23 cellular contexts compared by ENCODE assay signal in genomic region chr3:54535619-54536018, GRCh38.
DNase-seq lines count a peak whose midpoint lies in the region; ATAC-seq and TF ChIP-seq lines count a peak whose summit lies in the region.
"Had no signal": no experiment of that assay in that cellular context is flagged by ENCODE, and none has a peak within 500 bp of the region (broad histone marks: within the 10 kb centered on the region; RNA-seq: fewer than 3 reads in every experiment).

No MANE protein-coding gene starts in this region.

- no peak for TF ChIP-seq CTCF in lung (IDR thresholded peaks at IDR 0.05; ENCODE audit: control extremely low read depth, extremely low read depth)
- TF ChIP-seq CTCF in gastrocnemius medialis (IDR thresholded peaks at IDR 0.05 in 4 of 5, conservative IDR thresholded peaks at IDR 0.05 in 1 of 5) = no peak

- no peaks in the 10 kb centered on the region for H3K4me1 Mint-ChIP-seq in activated T-helper 1 cell treated with anti-CD3 and anti-CD28 coated beads, Interleukin-12 subunit alpha, Interleukin-12 subunit beta, Interleukin-2, Interleukin-4 antibody, amounts not matched to agents 30 ng/mL and 10 ng/mL and 1 ng/mL, durations not matched to agents 14 hours and 24 hours and 36 hours (ENCODE audit: low read depth)
- H3K4me1 Mint-ChIP-seq: CD14-positive monocyte had no signal

- no peaks in the 10 kb centered on the region for H3K9me3 Mint-ChIP-seq in activated T-helper 1 cell treated with anti-CD3 and anti-CD28 coated beads, Interleukin-12 subunit alpha, Interleukin-12 subunit beta, Interleukin-2, Interleukin-4 antibody, amounts not matched to agents 30 ng/mL and 10 ng/mL and 1 ng/mL, durations not matched to agents 14 hours and 24 hours and 36 hours
- H3K9me3 Mint-ChIP-seq: CD4-positive, alpha-beta T cell had no signal

- H3K4me1 ChIP-seq in lung (ENCODE audit: control insufficient read depth in 2 of 2, insufficient read depth in 2 of 2, low read length in 2 of 2) = no peaks in the 10 kb centered on the region
- H3K4me1 ChIP-seq in gastrocnemius medialis = peaks cover 13 to 33% of the 10 kb centered on the region in 2 donors
- H3K4me1 ChIP-seq: A549, BE2C had no signal

- no peak for ATAC-seq in lung (ENCODE audit: insufficient read depth, low FRiP score)
- peak; percentile 91 to 95 for ATAC-seq in gastrocnemius medialis
- ATAC-seq: A549 had no signal

- no peaks in the 10 kb centered on the region for H3K27me3 Mint-ChIP-seq in activated T-helper 1 cell treated with anti-CD3 and anti-CD28 coated beads, Interleukin-12 subunit alpha, Interleukin-12 subunit beta, Interleukin-2, Interleukin-4 antibody, amounts not matched to agents 30 ng/mL and 10 ng/mL and 1 ng/mL, durations not matched to agents 14 hours and 24 hours and 36 hours (ENCODE audit: insufficient read depth)
- H3K27me3 Mint-ChIP-seq: CD4-positive, alpha-beta T cell had no signal

- intact Hi-C loops in gastrocnemius medialis (cut with DNase I; ENCODE audit: low total_unique reads) = no loop called here
- intact Hi-C loops in activated T-helper 1 cell treated with anti-CD3 and anti-CD28 coated beads, Interleukin-12 subunit alpha, Interleukin-12 subunit beta, Interleukin-2, Interleukin-4 antibody, amounts not matched to agents 30 ng/mL and 10 ng/mL and 1 ng/mL, durations not matched to agents 14 hours and 24 hours and 36 hours (cut with micrococcal nuclease) = no loop called here

- DNase-seq in G401 (ENCODE audit: low spot score) (peak; percentile 12), ecto neural progenitor cell (ENCODE audit: low spot score) (peak; percentile 6), lung (ENCODE audit: low spot score) (peak; percentile 14), gastrocnemius medialis (peak; percentile 48 to 60), ureter (ENCODE audit: low spot score) (no peak), GM19240 (ENCODE audit: insufficient read length, low spot score) (no peak)
- DNase-seq in activated naive CD4-positive, alpha-beta T cell (lab: John Stamatoyannopoulos, UW) = no peak
- DNase-seq in activated T-helper 1 cell treated with anti-CD3 and anti-CD28 coated beads, Interleukin-12 subunit alpha, Interleukin-12 subunit beta, Interleukin-2, Interleukin-4 antibody, amounts not matched to agents 30 ng/mL and 10 ng/mL and 1 ng/mL, durations not matched to agents 14 hours and 24 hours and 36 hours (ENCODE audit: low spot score) = no peak
- DNase-seq: 8988T; ACHN; AML-193; BE2C; Calu3; CD4-positive, alpha-beta T cell; COR-L47; DMS53; DMS79 treated with DMSO at 0.1 percent for 48 hours; GM23248; H7; HCEC 1CT had no signal

- no peak for TF ChIP-seq POLR2A in gastrocnemius medialis (IDR thresholded peaks at IDR 0.05)

- H3K27me3 ChIP-seq in lung (ENCODE audit: control insufficient read depth, insufficient read depth) (no peaks in the 10 kb centered on the region), gastrocnemius medialis (no peaks in the 10 kb centered on the region)
- H3K27me3 ChIP-seq: BE2C; BLaER1 treated with 17β-estradiol and CSF1 and Interleukin-3, amounts not matched to agents 10 nM and 100 nM had no signal

- H3K36me3 ChIP-seq in lung (ENCODE audit: control insufficient read depth in 2 of 2, insufficient read depth in 2 of 2, low read length in 2 of 2) (no peaks in the 10 kb centered on the region), gastrocnemius medialis (no peaks in the 10 kb centered on the region)
- H3K36me3 ChIP-seq: BE2C; BLaER1 treated with 17β-estradiol and CSF1 and Interleukin-3, amounts not matched to agents 10 nM and 100 nM had no signal

- H3K27ac Mint-ChIP-seq in activated T-helper 1 cell treated with anti-CD3 and anti-CD28 coated beads, Interleukin-12 subunit alpha, Interleukin-12 subunit beta, Interleukin-2, Interleukin-4 antibody, amounts not matched to agents 30 ng/mL and 10 ng/mL and 1 ng/mL, durations not matched to agents 14 hours and 24 hours and 36 hours = no peak overlapping the region
- H3K27ac Mint-ChIP-seq: CD14-positive monocyte; CD4-positive, alpha-beta T cell had no signal

- H3K9me3 ChIP-seq in lung (ENCODE audit: control insufficient read depth in 2 of 2, insufficient read depth in 1 of 2, low read length in 1 of 2) = no peaks in the 10 kb centered on the region
- no peaks in the 10 kb centered on the region for H3K9me3 ChIP-seq in gastrocnemius medialis
- H3K9me3 ChIP-seq: A549; BE2C; BLaER1 treated with 17β-estradiol and CSF1 and Interleukin-3, amounts not matched to agents 10 nM and 100 nM had no signal

- no peak overlapping the region for H3K4me3 ChIP-seq in lung
- no peak overlapping the region for H3K4me3 ChIP-seq in gastrocnemius medialis
- H3K4me3 ChIP-seq: A549; BLaER1 treated with 17β-estradiol and CSF1 and Interleukin-3, amounts not matched to agents 10 nM and 100 nM; GM23248 had no signal

- in situ Hi-C loops in G401 (cut with HindIII; ENCODE audit: low sequenced_read_pairs) (no loop called here), gastrocnemius medialis (cut with MboI; ENCODE audit: low sequenced_read_pairs in 4 of 4) (no loop called here)

- H3K27ac ChIP-seq in lung (ENCODE audit: low read depth in 1 of 2, low read length in 1 of 2) (no peak overlapping the region), gastrocnemius medialis (peak overlapping the region in 3 of 4 donors; percentile 20 to 71 (median 41))
- H3K27ac ChIP-seq: A549; BLaER1 treated with 17β-estradiol and CSF1 and Interleukin-3, amounts not matched to agents 10 nM and 100 nM; GM23248 had no signal

- H3K4me3 Mint-ChIP-seq in activated T-helper 1 cell treated with anti-CD3 and anti-CD28 coated beads, Interleukin-12 subunit alpha, Interleukin-12 subunit beta, Interleukin-2, Interleukin-4 antibody, amounts not matched to agents 30 ng/mL and 10 ng/mL and 1 ng/mL, durations not matched to agents 14 hours and 24 hours and 36 hours = no peak overlapping the region
- H3K4me3 Mint-ChIP-seq: CD14-positive monocyte; CD4-positive, alpha-beta T cell had no signal

- no peaks in the 10 kb centered on the region for H3K36me3 Mint-ChIP-seq in activated T-helper 1 cell treated with anti-CD3 and anti-CD28 coated beads, Interleukin-12 subunit alpha, Interleukin-12 subunit beta, Interleukin-2, Interleukin-4 antibody, amounts not matched to agents 30 ng/mL and 10 ng/mL and 1 ng/mL, durations not matched to agents 14 hours and 24 hours and 36 hours (ENCODE audit: low read depth)
- H3K36me3 Mint-ChIP-seq: CD14-positive monocyte had no signal

- WGBS in lung, 2 donors = 80 to 93% methylated on average over 1 of the region's 1 CpG

Comparison
In these comparisons a context has a peak if more than half of its experiments do, and no peak if none do; other contexts are left out.
1. DNase-seq: peak in G401 (single experiment), ecto neural progenitor cell (single experiment), lung (single experiment) and gastrocnemius medialis (2 of 2); none in activated naive CD4-positive, alpha-beta T cell (0 of 4), ureter (single experiment), activated T-helper 1 cell treated with anti-CD3 and anti-CD28 coated beads, Interleukin-12 subunit alpha, Interleukin-12 subunit beta, Interleukin-2, Interleukin-4 antibody, amounts not matched to agents 30 ng/mL and 10 ng/mL and 1 ng/mL, durations not matched to agents 14 hours and 24 hours and 36 hours (single experiment) and GM19240 (single experiment).
2. H3K27ac ChIP-seq: peak in gastrocnemius medialis (3 of 4); none in lung (0 of 2).